10 cellular contexts compared by ENCODE assay signal in genomic region chr6:137202078-137202477, GRCh38. TPM values are rescaled to one million over a fixed set of nuclear protein-coding genes. Genes with fewer than 3 reads are reported as not detected.
DNase-seq lines count a peak whose midpoint lies in the region; ATAC-seq and TF ChIP-seq lines count a peak whose summit lies in the region.
"Had no signal": no experiment of that assay in that cellular context is flagged by ENCODE, and none has a peak within 500 bp of the region (broad histone marks: within the 10 kb centered on the region; RNA-seq: fewer than 3 reads in every experiment).

No MANE protein-coding gene starts in this region.

- POLR2A ChIA-PET in GM10248 (lab: Yijun Ruan, JAX), result no interaction called here

- peaks cover 7% of the 10 kb centered on the region for H3K4me1 ChIP-seq in Karpas-422 (ENCODE audit: low read length)
- no peaks in the 10 kb centered on the region for H3K4me1 ChIP-seq in endodermal cell (ENCODE audit: control insufficient read depth, insufficient read depth, low read length)
- H3K4me1 ChIP-seq in neutrophil (ENCODE audit: control insufficient read depth in 1 of 2, insufficient read depth in 1 of 2, low read depth in 1 of 2, low read length in 1 of 2), result peaks cover 0 to 5% of the 10 kb centered on the region in 2 experiments
- H3K4me1 ChIP-seq in testis, result no peaks in the 10 kb centered on the region

- DNase-seq in GM10248 (ENCODE audit: extremely low spot score) (no peak), Karpas-422 (peak; percentile 68), endodermal cell (no peak), SHP77 treated with DMSO at 0.1 percent for 48 hours (lab: John Stamatoyannopoulos, UW) (no peak), SW480 (ENCODE audit: low spot score) (no peak), testis (no peak)

- H3K27me3 ChIP-seq in Karpas-422 (ENCODE audit: low read length), result no peaks in the 10 kb centered on the region
- no peaks in the 10 kb centered on the region for H3K27me3 ChIP-seq in endodermal cell (ENCODE audit: control insufficient read depth, insufficient read depth, low read length, poor library complexity, severe bottlenecking)
- H3K27me3 ChIP-seq in neutrophil, result no peaks in the 10 kb centered on the region
- no peaks in the 10 kb centered on the region for H3K27me3 ChIP-seq in testis
- H3K27me3 ChIP-seq: gastroesophageal sphincter, upper lobe of left lung had no signal

- no peaks in the 10 kb centered on the region for H3K27me3 Mint-ChIP-seq in endodermal cell (ENCODE audit: insufficient read depth)

- H4K20me1 ChIP-seq in Karpas-422 (ENCODE audit: insufficient read depth, low read depth, low read length), result no peaks in the 10 kb centered on the region

- H3K27ac ChIP-seq in Karpas-422 (ENCODE audit: low read length), result no peak overlapping the region
- no peak overlapping the region for H3K27ac ChIP-seq in endodermal cell (ENCODE audit: low read depth, low read length)
- peak overlapping the region; percentile 11 for H3K27ac ChIP-seq in neutrophil
- H3K27ac ChIP-seq in testis, result no peak overlapping the region
- H3K27ac ChIP-seq: gastroesophageal sphincter had no signal

- no peak overlapping the region for H3K27ac Mint-ChIP-seq in endodermal cell

- no peak for TF ChIP-seq POLR2A in testis (IDR thresholded peaks at IDR 0.05)

- H3K4me3 ChIP-seq in Karpas-422 (ENCODE audit: low read length), result no peak overlapping the region
- no peak overlapping the region for H3K4me3 ChIP-seq in endodermal cell (ENCODE audit: low read length)
- H3K4me3 ChIP-seq in neutrophil (ENCODE audit: low read depth in 1 of 2, low read length in 1 of 2), result no peak overlapping the region
- no peak overlapping the region for H3K4me3 ChIP-seq in testis
- H3K4me3 ChIP-seq: gastroesophageal sphincter, upper lobe of left lung had no signal

- intact Hi-C loops in testis (cut with DNase I; ENCODE audit: low total_unique reads), result no loop called here

- H3K9me2 ChIP-seq in Karpas-422 (replicated peaks; ENCODE audit: insufficient read depth, low read length), result no peaks in the 10 kb centered on the region

- no peak overlapping the region for H3K4me2 ChIP-seq in Karpas-422 (ENCODE audit: low read depth, low read length, poor library complexity, severe bottlenecking)

- WGBS in endodermal cell (ENCODE audit: insufficient coverage in 1 of 2, insufficient read length in 1 of 2), 2 experiments, result 83 to 92% methylated on average over 4 to 6 of the region's 6 CpGs
- WGBS in testis, 2 donors, result 88 to 90% methylated on average over 6 of the region's 6 CpGs

- peaks cover 10% of the 10 kb centered on the region for H3K79me2 ChIP-seq in Karpas-422 (ENCODE audit: low read length)

- CTCF ChIA-PET in GM10248 (lab: Yijun Ruan, JAX), result interaction anchor here (0.7 to 1.5 kb wide), 2 partner anchors 71 to 108 kb away, joined by 3 to 4 read pairs; no protein-coding TSS in a partner anchor

- TF ChIP-seq CTCF in GM10248 (IDR thresholded peaks at IDR 0.05; ENCODE audit: control extremely low read depth, extremely low read depth, low read depth, missing control alignments) (peak; percentile 5), endodermal cell (conservative IDR thresholded peaks at IDR 0.05) (peak; percentile 60), neutrophil (IDR thresholded peaks at IDR 0.05) (no peak), testis (IDR thresholded peaks at IDR 0.05) (no peak)

- H3K9me3 ChIP-seq in Karpas-422 (ENCODE audit: low read length) (no peaks in the 10 kb centered on the region), endodermal cell (ENCODE audit: control insufficient read depth, low read length) (peaks cover 38% of the 10 kb centered on the region), neutrophil (peaks cover 5% of the 10 kb centered on the region), testis (no peaks in the 10 kb centered on the region)
- H3K9me3 ChIP-seq: gastroesophageal sphincter, upper lobe of left lung had no signal

- no peak for ATAC-seq in HG02870 (IDR thresholded peaks at IDR 0.05; ENCODE audit: unreplicated experiment)
- ATAC-seq: gastroesophageal sphincter had no signal

- H3K9ac ChIP-seq in Karpas-422 (ENCODE audit: low read length), result no peak overlapping the region
- H3K9ac ChIP-seq in endodermal cell (ENCODE audit: extremely low read depth, low read length, poor library complexity, severe bottlenecking), result no peak overlapping the region

- no peak overlapping the region for H2AFZ ChIP-seq in Karpas-422 (ENCODE audit: low read length)

- peaks cover 12% of the 10 kb centered on the region for H3K9me3 Mint-ChIP-seq in endodermal cell

- no peak overlapping the region for H3K4me3 Mint-ChIP-seq in endodermal cell

- no peaks in the 10 kb centered on the region for H3K4me1 Mint-ChIP-seq in endodermal cell

- H3K36me3 Mint-ChIP-seq in endodermal cell (ENCODE audit: low read depth), result peaks cover 70% of the 10 kb centered on the region

- H3K36me3 ChIP-seq in Karpas-422 (ENCODE audit: insufficient read depth, low read length), result peaks cover 77% of the 10 kb centered on the region
- peaks cover 94% of the 10 kb centered on the region for H3K36me3 ChIP-seq in endodermal cell (ENCODE audit: control insufficient read depth, insufficient read depth, low read length)
- peaks cover 95% of the 10 kb centered on the region for H3K36me3 ChIP-seq in neutrophil
- H3K36me3 ChIP-seq in testis (ENCODE audit: low read depth, missing control alignments), result no peaks in the 10 kb centered on the region

RNA-seq across cellular contexts. Expression of gene IFNGR1, which starts 17.1 kb away (rescaled TPM):
- total RNA-seq in Karpas-422 (2014; rRNA removed; shearing (Covaris generic); ENCODE audit: low replicate concordance), result 36.0 and 76.9 TPM in 2 replicates
- total RNA-seq in endodermal cell (10 to 100 TPM; 23.7 to 30.2 TPM), testis (10 to 100 TPM; 46.4 to 47.8 TPM)
- polyA plus RNA-seq in endodermal cell (2013, experiment 1 of 2), result 38.7 TPM
- 34.8 TPM for polyA plus RNA-seq in endodermal cell (2013, experiment 2 of 2)
- 49.6 TPM for polyA plus RNA-seq in testis (ENCODE audit: insufficient read depth, low read depth, low replicate concordance)

RNA-seq across cellular contexts. Expression of gene IL22RA2, which starts 28.6 kb away (rescaled TPM):
- total RNA-seq in Karpas-422 (2014; rRNA removed; shearing (Covaris generic); ENCODE audit: low replicate concordance), result not detected in 2 replicates
- total RNA-seq in endodermal cell (not detected), testis (not detected)
- polyA plus RNA-seq in endodermal cell (2013, experiment 1 of 2), result not detected
- not detected for polyA plus RNA-seq in endodermal cell (2013, experiment 2 of 2)
- polyA plus RNA-seq in testis (ENCODE audit: insufficient read depth, low read depth, low replicate concordance), result not detected
- total RNA-seq: gastroesophageal sphincter, upper lobe of left lung had no signal

Comparison
In these comparisons a context has a peak if more than half of its experiments do, and no peak if none do; other contexts are left out.
1. CTCF ChIP-seq: peak in GM10248 (single experiment) and endodermal cell (single experiment); none in neutrophil (single experiment) and testis (0 of 3).